In genomic region chr17:78510141-78510935, GRCh38 we compare ENCODE assay signal across 28 cellular contexts.
"Had no signal": no experiment of that assay in that cellular context is flagged by ENCODE, and none has a peak within 500 bp of the region (broad histone marks: within the 10 kb centered on the region; RNA-seq: fewer than 3 reads in every experiment).

No MANE protein-coding gene starts in this region.

- H3K27ac Mint-ChIP-seq: activated B cell treated with CpG ODN at 0.5 μM for 24 hours; activated CD4-positive, alpha-beta T cell treated with anti-CD3 and anti-CD28 coated beads, Interleukin-2, amount 10 ng/mL, durations not matched to agents 24 days and 14 days; activated CD8-positive, alpha-beta memory T cell treated with anti-CD3 and anti-CD28 coated beads, Interleukin-2, amount 10 ng/mL, durations not matched to agents 7 days and 5 days; activated naive CD8-positive, alpha-beta T cell; activated T-cell treated with anti-CD3 and anti-CD28 coated beads, Interleukin-2, amount 50 U/mL, for 24 hours; activated T-helper 1 cell treated with anti-CD3 and anti-CD28 coated beads, Interleukin-12 subunit alpha, Interleukin-12 subunit beta, Interleukin-2, Interleukin-4 antibody, amounts not matched to agents 30 ng/mL and 10 ng/mL and 1 ng/mL, durations not matched to agents 14 hours and 24 hours and 36 hours; T-cell had no signal

- ATAC-seq: activated CD8-positive, alpha-beta memory T cell treated with anti-CD3 and anti-CD28 coated beads, Interleukin-2, amount 10 ng/mL, durations not matched to agents 7 days and 5 days; Panc1; Right ventricle myocardium inferior; T-cell had no signal

- H3K4me3 Mint-ChIP-seq: activated B cell treated with CpG ODN at 0.5 μM for 24 hours; activated CD4-positive, alpha-beta T cell treated with anti-CD3 and anti-CD28 coated beads, Interleukin-2, amount 10 ng/mL, durations not matched to agents 24 days and 14 days; activated CD8-positive, alpha-beta memory T cell treated with anti-CD3 and anti-CD28 coated beads, Interleukin-2, amount 10 ng/mL, durations not matched to agents 7 days and 5 days; activated naive CD8-positive, alpha-beta T cell; activated T-cell treated with anti-CD3 and anti-CD28 coated beads, Interleukin-2, amount 50 U/mL, for 24 hours; activated T-helper 1 cell treated with anti-CD3 and anti-CD28 coated beads, Interleukin-12 subunit alpha, Interleukin-12 subunit beta, Interleukin-2, Interleukin-4 antibody, amounts not matched to agents 30 ng/mL and 10 ng/mL and 1 ng/mL, durations not matched to agents 14 hours and 24 hours and 36 hours; T-cell had no signal

- H3K27me3 Mint-ChIP-seq: activated naive CD8-positive, alpha-beta T cell had no signal

- H3K36me3 Mint-ChIP-seq: activated CD8-positive, alpha-beta memory T cell treated with anti-CD3 and anti-CD28 coated beads, Interleukin-2, amount 10 ng/mL, durations not matched to agents 7 days and 5 days; T-cell had no signal

- H3K9me3 Mint-ChIP-seq: activated B cell treated with CpG ODN at 0.5 μM for 24 hours; activated CD4-positive, alpha-beta T cell treated with anti-CD3 and anti-CD28 coated beads, Interleukin-2, amount 10 ng/mL, durations not matched to agents 24 days and 14 days; activated T-cell treated with anti-CD3 and anti-CD28 coated beads, Interleukin-2, amount 50 U/mL, for 24 hours; activated T-helper 1 cell treated with anti-CD3 and anti-CD28 coated beads, Interleukin-12 subunit alpha, Interleukin-12 subunit beta, Interleukin-2, Interleukin-4 antibody, amounts not matched to agents 30 ng/mL and 10 ng/mL and 1 ng/mL, durations not matched to agents 14 hours and 24 hours and 36 hours; T-cell had no signal

- H3K4me3 ChIP-seq: SK-N-MC had no signal

- H3K4me1 Mint-ChIP-seq: activated B cell treated with CpG ODN at 0.5 μM for 24 hours; activated CD4-positive, alpha-beta T cell treated with anti-CD3 and anti-CD28 coated beads, Interleukin-2, amount 10 ng/mL, durations not matched to agents 24 days and 14 days; activated CD8-positive, alpha-beta memory T cell treated with anti-CD3 and anti-CD28 coated beads, Interleukin-2, amount 10 ng/mL, durations not matched to agents 7 days and 5 days; T-cell had no signal

- DNase-seq: activated B cell treated with CpG ODN at 0.5 μM for 24 hours; activated CD4-positive, alpha-beta T cell treated with anti-CD3 and anti-CD28 coated beads for 1 hour; activated CD4-positive, alpha-beta T cell treated with anti-CD3 and anti-CD28 coated beads, Interleukin-2, amount 10 ng/mL, durations not matched to agents 24 days and 14 days; activated CD4-positive, alpha-beta T cell treated with anti-CD3 and anti-CD28 coated beads, Interleukin-2, amount 50 U/mL, for 48 hours; activated CD8-positive, alpha-beta memory T cell treated with anti-CD3 and anti-CD28 coated beads, Interleukin-2, amount 10 ng/mL, durations not matched to agents 7 days and 5 days; activated effector memory CD4-positive, alpha-beta T cell treated with Interleukin-2 at 50 U/mL for 16 hours; activated naive CD4-positive, alpha-beta T cell; activated T-cell treated with anti-CD3 and anti-CD28 coated beads, Interleukin-2, amount 50 U/mL, for 24 hours; amygdala; brain microvascular endothelial cell; KG1; NCI-H1048; NCI-H146; NCI-H187 treated with DMSO at 0.1 percent for 48 hours; NCI-H2081 treated with DMSO at 0.1 percent for 48 hours; NCI-H446 treated with DMSO at 0.1 percent for 48 hours; NCI-H524 treated with DMSO at 0.1 percent for 48 hours; NCI-H774; OCI-M1; RPMI8226; T-cell; T-helper 2 cell; T1000 had no signal

- H3K27ac ChIP-seq: brain microvascular endothelial cell, SK-N-MC had no signal

- H3K36me3 ChIP-seq: brain microvascular endothelial cell had no signal
